In the genomic region with DNA sequence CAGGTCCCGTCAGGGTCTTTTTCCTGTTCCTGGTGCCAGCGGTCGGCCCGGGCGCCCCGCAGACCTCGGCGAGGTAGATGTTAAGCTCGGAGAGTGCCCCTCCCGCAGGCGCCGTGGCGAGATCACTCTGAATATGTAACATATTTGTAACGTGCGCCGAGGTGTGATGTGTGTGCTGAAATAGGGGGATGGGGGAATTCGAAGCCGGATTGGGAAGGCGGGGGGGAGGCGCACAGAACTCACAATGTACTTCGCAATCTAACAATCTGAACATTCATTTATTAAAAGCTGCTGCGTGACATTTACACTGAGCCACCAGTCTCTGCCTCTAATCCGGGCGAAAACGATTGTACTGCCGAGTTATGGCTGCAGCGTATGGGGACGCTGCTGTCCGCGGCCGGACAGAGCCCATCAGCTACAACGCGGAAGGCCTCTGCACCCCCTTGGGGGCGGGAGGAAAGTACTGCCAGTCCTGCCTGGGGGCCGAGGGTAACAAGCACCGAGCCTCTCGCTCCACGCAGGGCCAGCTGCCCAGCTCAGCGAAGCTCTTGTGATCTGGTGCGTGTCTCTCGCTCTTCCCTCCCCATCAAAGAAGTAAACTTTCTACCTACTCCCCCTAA, we compare ENCODE assay signal across 1 cellular context.
TF ChIP-seq lines count a peak whose summit lies in the region.

No MANE protein-coding gene starts in this region.

TF ChIP-seq in WTC11, 78 proteins besides CTCF, POLR2A, EP300 and RAD21 (continued from another document):
- TF ChIP-seq FOXP4 (CRISPR knock-in tag; IDR thresholded peaks at IDR 0.05): no peak; the same call in 1 of the 2 replicates
- TF ChIP-seq, protein P1, sequence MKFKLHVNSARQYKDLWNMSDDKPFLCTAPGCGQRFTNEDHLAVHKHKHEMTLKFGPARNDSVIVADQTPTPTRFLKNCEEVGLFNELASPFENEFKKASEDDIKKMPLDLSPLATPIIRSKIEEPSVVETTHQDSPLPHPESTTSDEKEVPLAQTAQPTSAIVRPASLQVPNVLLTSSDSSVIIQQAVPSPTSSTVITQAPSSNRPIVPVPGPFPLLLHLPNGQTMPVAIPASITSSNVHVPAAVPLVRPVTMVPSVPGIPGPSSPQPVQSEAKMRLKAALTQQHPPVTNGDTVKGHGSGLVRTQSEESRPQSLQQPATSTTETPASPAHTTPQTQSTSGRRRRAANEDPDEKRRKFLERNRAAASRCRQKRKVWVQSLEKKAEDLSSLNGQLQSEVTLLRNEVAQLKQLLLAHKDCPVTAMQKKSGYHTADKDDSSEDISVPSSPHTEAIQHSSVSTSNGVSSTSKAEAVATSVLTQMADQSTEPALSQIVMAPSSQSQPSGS (CRISPR knock-in tag; IDR thresholded peaks at IDR 0.05; ENCODE audit: borderline replicate concordance, low read depth): no peak
- TF ChIP-seq, protein P2, sequence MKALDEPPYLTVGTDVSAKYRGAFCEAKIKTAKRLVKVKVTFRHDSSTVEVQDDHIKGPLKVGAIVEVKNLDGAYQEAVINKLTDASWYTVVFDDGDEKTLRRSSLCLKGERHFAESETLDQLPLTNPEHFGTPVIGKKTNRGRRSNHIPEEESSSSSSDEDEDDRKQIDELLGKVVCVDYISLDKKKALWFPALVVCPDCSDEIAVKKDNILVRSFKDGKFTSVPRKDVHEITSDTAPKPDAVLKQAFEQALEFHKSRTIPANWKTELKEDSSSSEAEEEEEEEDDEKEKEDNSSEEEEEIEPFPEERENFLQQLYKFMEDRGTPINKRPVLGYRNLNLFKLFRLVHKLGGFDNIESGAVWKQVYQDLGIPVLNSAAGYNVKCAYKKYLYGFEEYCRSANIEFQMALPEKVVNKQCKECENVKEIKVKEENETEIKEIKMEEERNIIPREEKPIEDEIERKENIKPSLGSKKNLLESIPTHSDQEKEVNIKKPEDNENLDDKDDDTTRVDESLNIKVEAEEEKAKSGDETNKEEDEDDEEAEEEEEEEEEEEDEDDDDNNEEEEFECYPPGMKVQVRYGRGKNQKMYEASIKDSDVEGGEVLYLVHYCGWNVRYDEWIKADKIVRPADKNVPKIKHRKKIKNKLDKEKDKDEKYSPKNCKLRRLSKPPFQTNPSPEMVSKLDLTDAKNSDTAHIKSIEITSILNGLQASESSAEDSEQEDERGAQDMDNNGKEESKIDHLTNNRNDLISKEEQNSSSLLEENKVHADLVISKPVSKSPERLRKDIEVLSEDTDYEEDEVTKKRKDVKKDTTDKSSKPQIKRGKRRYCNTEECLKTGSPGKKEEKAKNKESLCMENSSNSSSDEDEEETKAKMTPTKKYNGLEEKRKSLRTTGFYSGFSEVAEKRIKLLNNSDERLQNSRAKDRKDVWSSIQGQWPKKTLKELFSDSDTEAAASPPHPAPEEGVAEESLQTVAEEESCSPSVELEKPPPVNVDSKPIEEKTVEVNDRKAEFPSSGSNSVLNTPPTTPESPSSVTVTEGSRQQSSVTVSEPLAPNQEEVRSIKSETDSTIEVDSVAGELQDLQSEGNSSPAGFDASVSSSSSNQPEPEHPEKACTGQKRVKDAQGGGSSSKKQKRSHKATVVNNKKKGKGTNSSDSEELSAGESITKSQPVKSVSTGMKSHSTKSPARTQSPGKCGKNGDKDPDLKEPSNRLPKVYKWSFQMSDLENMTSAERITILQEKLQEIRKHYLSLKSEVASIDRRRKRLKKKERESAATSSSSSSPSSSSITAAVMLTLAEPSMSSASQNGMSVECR (CRISPR knock-in tag; IDR thresholded peaks at IDR 0.05; ENCODE audit: borderline replicate concordance): 0 out of 2 replicates have a peak, but pooled peaks have one; percentile 60
